In the genomic region with DNA sequence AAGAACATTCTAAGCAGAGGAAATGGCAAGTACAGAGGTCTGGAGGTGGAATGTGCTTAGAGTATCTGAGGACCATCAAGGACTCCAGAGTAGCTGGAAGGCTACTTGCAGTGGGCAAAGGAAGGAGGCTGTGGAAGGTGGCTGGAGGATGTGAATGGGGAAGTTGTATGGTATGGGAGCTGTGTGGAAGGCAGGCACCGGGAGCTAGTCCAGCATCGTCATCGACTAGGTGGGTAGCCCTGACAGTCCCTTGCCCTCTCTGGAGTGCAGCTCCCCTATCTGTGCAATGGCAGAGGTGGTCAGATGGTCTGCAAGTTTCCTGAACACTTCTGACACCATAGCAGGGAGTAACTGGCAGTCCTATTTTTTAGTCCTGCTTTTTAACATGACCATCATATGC, we compare ENCODE assay signal across 34 cellular contexts. TPM values are rescaled to one million over a fixed set of nuclear protein-coding genes. Genes with fewer than 3 reads are reported as not detected.
"Had no signal": no experiment of that assay in that cellular context is flagged by ENCODE, and none has a peak within 500 bp of the region (broad histone marks: within the 10 kb centered on the region; RNA-seq: fewer than 3 reads in every experiment).

No MANE protein-coding gene starts in this region.

- FAIRE-seq: endothelial cell of umbilical vein had no signal

- H3K9ac ChIP-seq: SK-N-SH had no signal

- H3K27ac ChIP-seq: cardiac muscle cell, heart left ventricle, left lung, right atrium auricular region, testis, upper lobe of right lung, WERI-Rb-1 had no signal

- H3K27me3 ChIP-seq: cardiac muscle cell, heart left ventricle, left lung, right atrium auricular region, testis, upper lobe of right lung had no signal

- H3K9me3 ChIP-seq: heart left ventricle, left lung, mucosa of descending colon, right atrium auricular region, SK-N-SH, testis, upper lobe of right lung had no signal

- H3K4me3 ChIP-seq: cardiac muscle cell, heart left ventricle, left lung, lung, mucosa of descending colon, right atrium auricular region, smooth muscle cell, testis, upper lobe of right lung had no signal

- H3K36me3 ChIP-seq: cardiac muscle cell, heart left ventricle, left lung, right atrium auricular region, upper lobe of right lung, WERI-Rb-1 had no signal

- H3K4me1 ChIP-seq: right atrium auricular region, testis, upper lobe of right lung had no signal

- H3K4me2 ChIP-seq: SK-N-SH, smooth muscle cell had no signal

- ATAC-seq: activated CD4-positive, CD25-positive, alpha-beta regulatory T cell treated with anti-CD3 and anti-CD28 coated beads, Interleukin-2, amount 50 U/mL, for 24 hours; activated CD8-positive, alpha-beta T cell treated with anti-CD3 and anti-CD28 coated beads for 36 hours; activated T-helper 17 cell treated with anti-CD3 and anti-CD28 coated beads, Interleukin-2, amount 50 U/mL, for 72 hours; effector memory CD8-positive, alpha-beta T cell; heart left ventricle; mucosa of descending colon; natural killer cell treated with Interleukin-12 subunit alpha and Interleukin-12 subunit beta and Interleukin-15 and Interleukin-18, amount 100 ng/mL, for 72 hours had no signal

- DNase-seq: activated CD4-positive, alpha-beta T cell treated with anti-CD3 and anti-CD28 coated beads for 48 hours; activated CD8-positive, alpha-beta T cell treated with anti-CD3 and anti-CD28 coated beads for 36 hours; activated naive CD4-positive, alpha-beta T cell treated with Interleukin-2 at 50 U/mL for 16 hours; activated T-cell treated with anti-CD3 and anti-CD28 coated beads, Interleukin-2, amount 50 U/mL, for 1 hour; aorta; cortex of kidney; effector memory CD8-positive, alpha-beta T cell; heart left ventricle; hypothalamus; immature natural killer cell; mesendoderm; mucosa of descending colon; SK-N-SH; stimulated activated naive CD4-positive, alpha-beta T cell treated with Interleukin-2 at 50 U/mL for 16 hours; SW 1271; T1000; testis; upper lobe of right lung; WERI-Rb-1 had no signal

RNA-seq across cellular contexts. Expression of gene CCDC13, which starts 19.3 kb away (rescaled TPM):
- total RNA-seq: smooth muscle cell had no signal
- polyA plus RNA-seq: smooth muscle cell had no signal

RNA-seq across cellular contexts. Expression of gene HHATL, which starts 51.2 kb away (rescaled TPM):
- total RNA-seq: activated CD8-positive, alpha-beta T cell treated with anti-CD3 and anti-CD28 coated beads for 36 hours; activated T-helper 17 cell treated with anti-CD3 and anti-CD28 coated beads, Interleukin-2, amount 50 U/mL, for 72 hours; aorta; cerebellum; endothelial cell of umbilical vein; fibroblast of lung; fibroblast of villous mesenchyme; kidney epithelial cell; natural killer cell treated with Interleukin-12 subunit alpha and Interleukin-12 subunit beta and Interleukin-15 and Interleukin-18, amount 100 ng/mL, for 72 hours; omental fat pad; pulmonary artery endothelial cell; smooth muscle cell; upper lobe of right lung had no signal
- polyA plus RNA-seq: endothelial cell of umbilical vein, fibroblast of lung, immature natural killer cell, SK-N-SH, smooth muscle cell had no signal

RNA-seq across cellular contexts. Expression of gene ACKR2, which starts 55.5 kb away (rescaled TPM):
- total RNA-seq: cerebellum, endothelial cell of umbilical vein, pulmonary artery endothelial cell had no signal
